ENCODE assay signal across 8 cellular contexts in genomic region chr9:94259077-94259847, GRCh38. TPM values are rescaled to one million over a fixed set of nuclear protein-coding genes. Genes with fewer than 3 reads are reported as not detected.
DNase-seq lines count a peak whose midpoint lies in the region; ATAC-seq, FAIRE-seq and TF ChIP-seq lines count a peak whose summit lies in the region.

Gene ZNF169, plus strand, starts transcription at chr9:94259298. Its CDS starts 19,515 bp downstream, at chr9:94278813.

- peak; percentile 100 for ATAC-seq in HG03432 (IDR thresholded peaks at IDR 0.05; ENCODE audit: unreplicated experiment)
- ATAC-seq in HepG2 = peak; percentile 100

- TF ChIP-seq EP300 in HepG2 (IDR thresholded peaks at IDR 0.05; ENCODE audit: low read depth in 2 of 2, low read length in 2 of 2) (no peak), HepG2 (CRISPR knock-in tag; IDR thresholded peaks at IDR 0.05; ENCODE audit: borderline replicate concordance) (no peak)

- H3K4me3 ChIP-seq in BE2C (ENCODE audit: low read depth, low read length) = peak within 1 kb of the TSS; percentile 95
- H3K4me3 ChIP-seq in HepG2 (replicated peaks in 1 of 3; ENCODE audit: insufficient read depth in 1 of 3, low read depth in 2 of 3, low read length in 3 of 3) = peak within 1 kb of the TSS; percentile 70 to 97 (median 82)

- H3K9ac ChIP-seq in HepG2 (ENCODE audit: insufficient read depth, low read depth, low read length) = peak within 1 kb of the TSS; percentile 85

- BruUV-seq in HepG2 (replicated peaks; lab: Mats Ljungman, UMichigan) = TSS peak; percentile 86

- H3K27ac ChIP-seq in HepG2 (ENCODE audit: extremely low read length, insufficient read depth, low read length) = peak within 1 kb of the TSS; percentile 59

- no peaks in the 10 kb centered on the region for H4K20me1 ChIP-seq in HepG2 (ENCODE audit: insufficient read depth, low read length)

- H3K4me3 Mint-ChIP-seq in activated CD4-positive, alpha-beta T cell treated with anti-CD3 and anti-CD28 coated beads, Interleukin-2, amount 10 ng/mL, durations not matched to agents 7 days and 5 days = peak within 1 kb of the TSS; percentile 97

- intact Hi-C loops in HepG2 (cut with micrococcal nuclease; ENCODE audit: unreplicated experiment) = no loop called here

- no peaks in the 10 kb centered on the region for H3K36me3 ChIP-seq in BE2C
- H3K36me3 ChIP-seq in HepG2 (replicated peaks in 1 of 2; ENCODE audit: control insufficient read depth in 1 of 2, insufficient read depth in 2 of 2, low read length in 2 of 2) = no peaks in the 10 kb centered on the region

- in situ Hi-C loops in HepG2 (cut with HindIII; ENCODE audit: extremely low pct_ligation_motif_present, low pct_unique_long_range_greater_than_20kb) = no loop called here

- POLR2A ChIA-PET in activated CD4-positive, alpha-beta T cell treated with anti-CD3 and anti-CD28 coated beads, Interleukin-2, amount 10 ng/mL, durations not matched to agents 7 days and 5 days (lab: Charles Lee) = no interaction called here
- POLR2A ChIA-PET in HepG2 (lab: Yijun Ruan, JAX) = interaction anchor here (0.9 to 1.0 kb wide), 2 partner anchors 10 to 94 kb away, joined by 3 to 4 read pairs; no protein-coding TSS in a partner anchor

- H3K4me1 Mint-ChIP-seq in activated CD4-positive, alpha-beta T cell treated with anti-CD3 and anti-CD28 coated beads, Interleukin-2, amount 10 ng/mL, durations not matched to agents 7 days and 5 days = peaks cover 29% of the 10 kb centered on the region

- peak within 1 kb of the TSS; percentile 96 for H3K27ac Mint-ChIP-seq in activated CD4-positive, alpha-beta T cell treated with anti-CD3 and anti-CD28 coated beads, Interleukin-2, amount 10 ng/mL, durations not matched to agents 7 days and 5 days

- TF ChIP-seq CTCF in BE2C (IDR thresholded peaks at IDR 0.05; ENCODE audit: low read depth, low read length) = no peak
- TF ChIP-seq CTCF in HepG2 (CRISPR knock-in tag; IDR thresholded peaks at IDR 0.05) = no peak

- CTCF ChIA-PET in activated CD4-positive, alpha-beta T cell treated with anti-CD3 and anti-CD28 coated beads, Interleukin-2, amount 10 ng/mL, durations not matched to agents 7 days and 5 days (lab: Charles Lee) = no interaction called here
- CTCF ChIA-PET in HepG2 (lab: Yijun Ruan, JAX; ENCODE audit: low intra/inter-chr PET ratio, low total read pairs) = no interaction called here

- DNase-seq in BE2C (peak; percentile 92), NCI-H524 treated with DMSO at 0.1 percent for 48 hours (lab: John Stamatoyannopoulos, UW) (peak; percentile 38), dermis blood vessel endothelial cell (peak; percentile 91), HepG2 (ENCODE audit: low spot score) (peak; percentile 81)
- DNase-seq in activated CD4-positive, alpha-beta T cell treated with anti-CD3 and anti-CD28 coated beads, Interleukin-2, amount 10 ng/mL, durations not matched to agents 7 days and 5 days = peak; percentile 92
- peak; percentile 82 to 84 for DNase-seq in stimulated activated CD4-positive, alpha-beta T cell treated with anti-CD3 and anti-CD28 coated beads, Interleukin-2, amount 100 ng/mL, for 48 hours

- H3K9me3 Mint-ChIP-seq in activated CD4-positive, alpha-beta T cell treated with anti-CD3 and anti-CD28 coated beads, Interleukin-2, amount 10 ng/mL, durations not matched to agents 7 days and 5 days = no peaks in the 10 kb centered on the region

- H2AFZ ChIP-seq in HepG2 (ENCODE audit: low read length) = peak within 1 kb of the TSS; percentile 42

- TF ChIP-seq RAD21 in HepG2 (CRISPR knock-in tag; IDR thresholded peaks at IDR 0.05) = no peak

- H3K79me2 ChIP-seq in HepG2 (ENCODE audit: insufficient read depth, low read length) = peaks cover 7% of the 10 kb centered on the region

- TF ChIP-seq POLR2A in GM19193 (IDR thresholded peaks at IDR 0.05; ENCODE audit: extremely low read depth, insufficient read depth, insufficient read length) = peak; percentile 86
- peak; percentile 83 to 90 for TF ChIP-seq POLR2A in HepG2 (IDR thresholded peaks at IDR 0.05; ENCODE audit: insufficient read depth in 1 of 2, low read depth in 2 of 2, low read length in 2 of 2)

- peak within 1 kb of the TSS; percentile 89 for H3K4me2 ChIP-seq in HepG2 (ENCODE audit: low read depth, low read length)

- H3K36me3 Mint-ChIP-seq in activated CD4-positive, alpha-beta T cell treated with anti-CD3 and anti-CD28 coated beads, Interleukin-2, amount 10 ng/mL, durations not matched to agents 7 days and 5 days (ENCODE audit: low read depth) = peaks cover 19% of the 10 kb centered on the region

- H3K4me1 ChIP-seq in BE2C (peaks cover 3% of the 10 kb centered on the region; the same call in 1 of the 2 replicates), HepG2 (ENCODE audit: insufficient read depth, low read length) (peaks cover 24% of the 10 kb centered on the region)

- peak; percentile 85 for FAIRE-seq in HepG2 (lab: Jason Lieb, UNC)

- 1% methylated on average over 27 of the region's 49 CpGs for WGBS in HepG2 (ENCODE audit: low lambda C conversion rate)

- H3K27me3 ChIP-seq in BE2C (peaks cover 6% of the 10 kb centered on the region; the same call in 1 of the 2 replicates), HepG2 (ENCODE audit: control insufficient read depth in 1 of 2, insufficient read depth in 2 of 2, low read length in 2 of 2) (no peaks in the 10 kb centered on the region; a peak in 1 of 5 replicates)

- H3K9me3 ChIP-seq in BE2C = no peaks in the 10 kb centered on the region
- no peaks in the 10 kb centered on the region for H3K9me3 ChIP-seq in HepG2 (ENCODE audit: low read length)

- peaks cover 14% of the 10 kb centered on the region for H3K27me3 Mint-ChIP-seq in activated CD4-positive, alpha-beta T cell treated with anti-CD3 and anti-CD28 coated beads, Interleukin-2, amount 10 ng/mL, durations not matched to agents 7 days and 5 days

TF ChIP-seq in HepG2, 621 proteins besides CTCF, POLR2A, EP300 and RAD21 (continues in another document):
- no peak for TF ChIP-seq AGO1 (IDR thresholded peaks at IDR 0.05; ENCODE audit: low read depth, low read length, poor library complexity, severe bottlenecking)
- TF ChIP-seq ZBTB10 (CRISPR knock-in tag; IDR thresholded peaks at IDR 0.05; ENCODE audit: borderline replicate concordance) = no peak
- 0 out of 2 replicates have a peak, but pooled peaks have one; percentile 20 for TF ChIP-seq ZNF124 (CRISPR knock-in tag; IDR thresholded peaks at IDR 0.05)
- 0 out of 2 replicates have a peak, but pooled peaks have one; percentile 62 for TF ChIP-seq ZNF709 (CRISPR knock-in tag; IDR thresholded peaks at IDR 0.05)
- TF ChIP-seq ZBTB20 (CRISPR knock-in tag; IDR thresholded peaks at IDR 0.05; ENCODE audit: borderline replicate concordance, low read depth) = peak; percentile 83; the same call in 1 of the 2 replicates
- TF ChIP-seq PHF5A (CRISPR knock-in tag; IDR thresholded peaks at IDR 0.05; ENCODE audit: low read depth, unreplicated experiment) = no peak
- TF ChIP-seq ZNF263 (CRISPR knock-in tag; IDR thresholded peaks at IDR 0.05) = no peak
- no peak for TF ChIP-seq ZNF772 (CRISPR knock-in tag; IDR thresholded peaks at IDR 0.05)
- TF ChIP-seq U2AF2 (IDR thresholded peaks at IDR 0.05; ENCODE audit: low read depth, low read length) = no peak
- TF ChIP-seq NBN (conservative IDR thresholded peaks at IDR 0.05) = no peak

RNA-seq across cellular contexts. Expression of gene ZNF169, which starts in this region (rescaled TPM):
- 2.5 TPM for polyA plus RNA-seq in BE2C (2012; ENCODE audit: insufficient read depth, insufficient read length, low read depth)
- total RNA-seq in activated CD4-positive, alpha-beta T cell treated with anti-CD3 and anti-CD28 coated beads, Interleukin-2, amount 10 ng/mL, durations not matched to agents 7 days and 5 days = 10 to 100 TPM in 1 of 2 experiments, 1 to 10 TPM in 1; 9.2 to 10.2 TPM
- 4.3 and 6.3 TPM in 2 replicates for total RNA-seq in dermis blood vessel endothelial cell
- total RNA-seq in HepG2 (2016; rRNA removed; fragmentation: Illumina TruSeq; extraction: Trizol) = 1.4 and 2.1 TPM in 2 replicates
- 0.62 and 0.71 TPM in 2 replicates for total RNA-seq in HepG2 (2016; cell fraction: cytosol; rRNA removed; fragmentation: Illumina TruSeq; extraction: Trizol; ENCODE audit: low read depth)
- total RNA-seq in HepG2 (2016; cell fraction: insoluble cytoplasmic fraction; rRNA removed; fragmentation: Illumina TruSeq; extraction: Trizol) = 1.2 and 2.9 TPM in 2 replicates
- total RNA-seq in HepG2 (2016; cell fraction: membrane; rRNA removed; fragmentation: Illumina TruSeq; extraction: Trizol) = 1.0 and 1.5 TPM in 2 replicates
- total RNA-seq in HepG2 (2016; cell fraction: nucleus; rRNA removed; fragmentation: Illumina TruSeq; extraction: Trizol) = 6.5 and 7.0 TPM in 2 replicates
- 5.9 and 6.3 TPM in 2 replicates for polyA plus RNA-seq in HepG2 (2011; rRNA removed)
- 2.0 and 2.3 TPM in 2 replicates for polyA plus RNA-seq in HepG2 (2011; cell fraction: cytosol; rRNA removed)
- 11.9 and 13.0 TPM in 2 replicates for polyA plus RNA-seq in HepG2 (2011; cell fraction: nucleus; rRNA removed)
- polyA plus RNA-seq in HepG2 (2012) = 1.7 and 2.6 TPM in 2 replicates
- 0.14 and 0.19 TPM in 2 replicates for polyA plus RNA-seq in HepG2 (2016; cell fraction: cytosol; fragmentation: Illumina TruSeq; extraction: Trizol; ENCODE audit: low read depth)
- polyA plus RNA-seq in HepG2 (2016; cell fraction: insoluble cytoplasmic fraction; fragmentation: Illumina TruSeq; extraction: Trizol; ENCODE audit: low read depth) = 0.78 and 1.9 TPM in 2 replicates
- polyA plus RNA-seq in HepG2 (2016; cell fraction: membrane; fragmentation: Illumina TruSeq; extraction: Trizol; ENCODE audit: low read depth) = 0.31 and 0.64 TPM in 2 replicates
- 7.7 and 9.3 TPM in 2 replicates for polyA plus RNA-seq in HepG2 (2016; cell fraction: nucleus; fragmentation: Illumina TruSeq; extraction: Trizol; ENCODE audit: insufficient read depth, low read depth)
- 7.4 and 14.5 TPM in 2 replicates for polyA minus RNA-seq in HepG2 (2011; rRNA and poly(A)+ RNA removed; ENCODE audit: low replicate concordance)
- 0.70 and 1.3 TPM in 2 replicates for polyA minus RNA-seq in HepG2 (2011; cell fraction: cytosol; rRNA and poly(A)+ RNA removed)
- 11.7 and 16.4 TPM in 2 replicates for polyA minus RNA-seq in HepG2 (2011; cell fraction: nucleus; rRNA and poly(A)+ RNA removed)

Comparison
In these comparisons a context has a peak if more than half of its experiments do, and no peak if none do; other contexts are left out.
1. Peak in every context shown above with its lines: DNase-seq, ATAC-seq, H3K4me3 ChIP-seq and H3K27ac ChIP-seq.
2. DNase-seq: peak in every context shown above with its lines; median percentile 92 in BE2C; 92 in activated CD4-positive, alpha-beta T cell treated with anti-CD3 and anti-CD28 coated beads, Interleukin-2, amount 10 ng/mL, durations not matched to agents 7 days and 5 days; 91 in dermis blood vessel endothelial cell; 83 in stimulated activated CD4-positive, alpha-beta T cell treated with anti-CD3 and anti-CD28 coated beads, Interleukin-2, amount 100 ng/mL, for 48 hours; 81 in HepG2; 38 in NCI-H524 treated with DMSO at 0.1 percent for 48 hours.